ENCODE assay signal across 1 cellular context in the genomic region with DNA sequence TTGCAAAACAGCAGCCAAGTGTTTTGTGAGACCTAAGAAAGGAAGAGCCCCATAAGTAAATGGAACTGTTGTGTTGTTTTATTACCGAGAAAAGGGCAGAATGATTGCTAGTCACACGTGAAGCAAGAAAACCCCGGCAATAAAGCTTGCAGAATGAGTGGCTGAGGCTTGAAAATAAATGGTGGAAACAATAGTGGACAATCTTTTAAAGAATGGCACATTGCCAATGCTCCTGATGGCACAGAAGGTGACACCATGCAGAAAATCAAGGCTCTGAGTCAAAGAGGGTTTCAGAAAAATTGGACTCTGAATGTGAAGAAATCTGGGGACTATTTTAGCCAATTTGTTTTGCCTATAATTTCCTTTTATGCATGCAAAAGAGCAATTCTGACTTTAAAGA.
TF ChIP-seq lines count a peak whose summit lies in the region.

No MANE protein-coding gene starts in this region.

TF ChIP-seq in K562, 482 proteins besides CTCF, POLR2A, EP300 and RAD21:
- TF ChIP-seq DIDO1 (tag; IDR thresholded peaks at IDR 0.05; ENCODE audit: low read depth) (no peak), NFIC (IDR thresholded peaks at IDR 0.05) (peak; percentile 42)
